22 cellular contexts compared by ENCODE assay signal in genomic region chr9:2390028-2390427, GRCh38.
"Had no signal": no experiment of that assay in that cellular context is flagged by ENCODE, and none has a peak within 500 bp of the region (broad histone marks: within the 10 kb centered on the region; RNA-seq: fewer than 3 reads in every experiment).

No MANE protein-coding gene starts in this region.

- H3K36me3 Mint-ChIP-seq: activated naive CD8-positive, alpha-beta T cell; natural killer cell had no signal

- DNase-seq: activated CD8-positive, alpha-beta memory T cell treated with anti-CD3 and anti-CD28 coated beads, Interleukin-2, amount 50 U/mL, for 4 hours; activated naive CD4-positive, alpha-beta T cell; activated T-cell treated with anti-CD3 and anti-CD28 coated beads, Interleukin-2, amount 50 U/mL, for 24 hours; adrenal gland; central memory CD4-positive, alpha-beta T cell; endodermal cell; foreskin fibroblast; left lung; natural killer cell; nucleus accumbens; right cardiac atrium; stimulated activated CD4-positive, alpha-beta T cell treated with anti-CD3 and anti-CD28 coated beads, Interleukin-12 subunit alpha, Interleukin-12 subunit beta, amount 100 ng/mL, for 4 hours; stimulated activated naive CD8-positive, alpha-beta T cell treated with anti-CD3 and anti-CD28 coated beads, Interleukin-15, amount 100 ng/mL, for 72 hours had no signal

- H3K4me3 ChIP-seq: adrenal gland, ascending aorta, coronary artery, left lung, lung, suprapubic skin, tibial nerve had no signal

- ATAC-seq: left lung; natural killer cell; right cardiac atrium; stimulated activated naive CD8-positive, alpha-beta T cell treated with anti-CD3 and anti-CD28 coated beads, Interleukin-15, amount 100 ng/mL, for 72 hours; WTC11 had no signal

- H3K4me3 Mint-ChIP-seq: activated naive CD8-positive, alpha-beta T cell; activated T-cell treated with anti-CD3 and anti-CD28 coated beads, Interleukin-2, amount 50 U/mL, for 24 hours; endodermal cell; natural killer cell; stimulated activated naive CD8-positive, alpha-beta T cell treated with anti-CD3 and anti-CD28 coated beads, Interleukin-15, amount 100 ng/mL, for 72 hours; T-helper 2 cell treated with Interferon-gamma antibody and Interleukin-4, amounts not matched to agents 5 μg/mL and 100 μg/mL, for 36 hours; WTC11 had no signal

- H3K27ac Mint-ChIP-seq: activated naive CD8-positive, alpha-beta T cell; activated T-cell treated with anti-CD3 and anti-CD28 coated beads, Interleukin-2, amount 50 U/mL, for 24 hours; activated T-helper 2 cell treated with anti-CD3 and anti-CD28 coated beads, Interferon-gamma antibody, Interleukin-2, Interleukin-4, amounts not matched to agents 10 μg/mL and 5 μg/mL and 100 μg/mL, durations not matched to agents 14 hours and 24 hours and 36 hours; endodermal cell; natural killer cell; T-helper 2 cell treated with Interferon-gamma antibody and Interleukin-4, amounts not matched to agents 5 μg/mL and 100 μg/mL, for 36 hours; WTC11 had no signal

- H3K9me3 Mint-ChIP-seq: activated T-cell treated with anti-CD3 and anti-CD28 coated beads, Interleukin-2, amount 50 U/mL, for 24 hours; activated T-helper 2 cell treated with anti-CD3 and anti-CD28 coated beads, Interferon-gamma antibody, Interleukin-2, Interleukin-4, amounts not matched to agents 10 μg/mL and 5 μg/mL and 100 μg/mL, durations not matched to agents 14 hours and 24 hours and 36 hours; T-helper 2 cell treated with Interferon-gamma antibody and Interleukin-4, amounts not matched to agents 5 μg/mL and 100 μg/mL, for 36 hours had no signal

- H3K4me1 Mint-ChIP-seq: endodermal cell; natural killer cell; stimulated activated naive CD8-positive, alpha-beta T cell treated with anti-CD3 and anti-CD28 coated beads, Interleukin-15, amount 100 ng/mL, for 72 hours; WTC11 had no signal
